ENCODE assay signal across 21 cellular contexts in the genomic region with DNA sequence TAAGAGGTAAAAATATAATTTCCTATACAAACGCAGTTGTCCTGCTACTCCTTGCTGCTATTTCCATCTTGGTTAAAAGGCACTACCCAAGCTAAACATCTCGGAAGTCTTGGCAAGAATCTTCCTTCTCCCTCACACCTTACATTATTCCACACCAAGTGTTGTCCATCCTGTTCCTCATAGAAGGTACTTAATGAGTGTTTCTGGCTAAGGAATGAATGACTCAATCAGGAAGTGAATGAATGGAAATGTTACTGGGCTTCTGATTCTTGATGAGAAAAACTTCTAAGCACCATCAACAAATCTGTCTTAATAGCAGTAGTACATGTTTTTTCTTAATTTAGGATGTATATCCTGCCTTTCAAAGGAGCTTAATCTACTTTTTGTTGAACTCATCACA. TPM values are rescaled to one million over a fixed set of nuclear protein-coding genes. Genes with fewer than 3 reads are reported as not detected.
"Had no signal": no experiment of that assay in that cellular context is flagged by ENCODE, and none has a peak within 500 bp of the region (broad histone marks: within the 10 kb centered on the region; RNA-seq: fewer than 3 reads in every experiment).

No MANE protein-coding gene starts in this region.

- H3K9me3 ChIP-seq: MG63, SJCRH30 had no signal

- H3K27ac ChIP-seq: SJCRH30 had no signal

- H3K4me1 ChIP-seq: SJCRH30 had no signal

- DNase-seq: IMR-90, Karpas-422, KG1, MG63, NCI-H1092, NCI-H1105 treated with DMSO at 0.1 percent for 48 hours, NCI-H1417 treated with DMSO at 0.1 percent for 48 hours, NCI-H146, NCI-H1694 treated with DMSO at 0.1 percent for 48 hours, NCI-H1930, NCI-H2081, NCI-H2107, NCI-H2227 treated with DMSO at 0.1 percent for 48 hours, NCI-H524, NCI-H526 treated with DMSO at 0.1 percent for 48 hours, NCI-H748 treated with DMSO at 0.1 percent for 48 hours, SHP77 treated with DMSO at 0.1 percent for 48 hours, SJCRH30 had no signal

- H3K36me3 ChIP-seq: MG63, SJCRH30 had no signal

- H3K4me3 ChIP-seq: MG63, SJCRH30 had no signal

- FAIRE-seq: HepG2 had no signal

- H3K27me3 ChIP-seq: MG63, SJCRH30 had no signal

RNA-seq across cellular contexts. Expression of gene RSPO3, which starts 40.6 kb away (rescaled TPM):
- total RNA-seq: HepG2, HT-29, IMR-90, RPMI7951, SJCRH30 had no signal
- polyA plus RNA-seq: HepG2, IMR-90 had no signal
